In the genomic region with DNA sequence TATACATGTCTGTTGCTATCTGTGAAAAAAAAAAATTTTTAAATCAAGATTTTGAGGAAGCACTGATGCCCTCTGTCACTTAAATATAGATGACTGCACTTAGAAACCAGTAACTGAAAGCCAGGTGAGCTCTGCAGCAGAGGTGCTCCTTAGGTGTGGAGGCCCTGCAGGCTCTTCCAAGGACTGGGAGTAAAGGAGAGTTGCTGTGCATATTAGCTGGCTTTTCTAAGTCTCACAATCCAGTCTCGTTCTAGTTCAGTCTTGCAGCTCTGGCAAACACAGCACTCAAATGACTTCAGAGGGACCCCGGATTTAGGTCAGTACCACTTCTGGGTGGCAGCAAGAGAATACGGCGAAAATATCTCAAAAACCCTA, we compare ENCODE assay signal across 16 cellular contexts.
A peak's percentile ranks its signal among the peaks of the same experiment; 100 is the strongest.
DNase-seq lines count a peak whose midpoint lies in the region; ATAC-seq, FAIRE-seq and TF ChIP-seq lines count a peak whose summit lies in the region.
"Had no signal": no experiment of that assay in that cellular context is flagged by ENCODE, and none has a peak within 500 bp of the region (broad histone marks: within the 10 kb centered on the region; RNA-seq: fewer than 3 reads in every experiment).

No MANE protein-coding gene starts in this region.

- H3K27me3 Mint-ChIP-seq in mesothelial cell of epicardium (ENCODE audit: low read depth) = no peaks in the 10 kb centered on the region
- H3K27me3 Mint-ChIP-seq in naive thymus-derived CD8-positive, alpha-beta T cell = no peaks in the 10 kb centered on the region

- H3K4me3 ChIP-seq in A673 (ENCODE audit: low read depth, low read length, poor library complexity, severe bottlenecking) (peak overlapping the region; percentile 11), HUES48 (ENCODE audit: low read depth, low read length) (no peak overlapping the region), bronchial epithelial cell (ENCODE audit: low read depth, low read length) (no peak overlapping the region)
- H3K4me3 ChIP-seq: lung, right lobe of liver had no signal

- no peaks in the 10 kb centered on the region for H3K9me3 ChIP-seq in A673 (ENCODE audit: low read depth, low read length, poor library complexity, severe bottlenecking)
- H3K9me3 ChIP-seq in HUES48 (ENCODE audit: control insufficient read depth, insufficient read depth, low read length) = no peaks in the 10 kb centered on the region
- H3K9me3 ChIP-seq: right lobe of liver had no signal

- CTCF ChIA-PET in A673 (lab: Charles Lee) = interaction anchor here (0.6 to 1.8 kb wide), 5 partner anchors 10 to 212 kb away, joined by 3 to 13 read pairs (median 5); no protein-coding TSS in a partner anchor

- peak overlapping the region; percentile 49 for H3K9ac ChIP-seq in HUES48 (ENCODE audit: low read depth, low read length)

- POLR2A ChIA-PET in A673 (lab: Charles Lee; ENCODE audit: low non-redundant PET) = interaction anchor here (0.5 to 1.7 kb wide), 8 partner anchors 8 to 158 kb away, joined by 3 to 11 read pairs (median 4); no protein-coding TSS in a partner anchor
- POLR2A ChIA-PET in naive thymus-derived CD8-positive, alpha-beta T cell (lab: Charles Lee) = no interaction called here

- DNase-seq in A673 (ENCODE audit: low spot score) (peak; percentile 26), bronchial epithelial cell (ENCODE audit: low read depth) (peak; percentile 7), mesothelial cell of epicardium (ENCODE audit: low spot score in 2 of 2, unreplicated experiment in 2 of 2) (no peak)
- DNase-seq in naive thymus-derived CD8-positive, alpha-beta T cell = no peak
- DNase-seq in activated CD4-positive, alpha-beta T cell treated with anti-CD3 and anti-CD28 coated beads, Interleukin-2, amount 50 U/mL, for 48 hours = no peak
- DNase-seq: activated CD4-positive, CD25-positive, alpha-beta regulatory T cell treated with anti-CD3 and anti-CD28 coated beads, Interleukin-2, amount 50 U/mL, for 72 hours; CD8-positive, alpha-beta T cell; GOT3; NCI-H146; right lobe of liver; SHP77 had no signal

- peak overlapping the region; percentile 75 for H3K27ac Mint-ChIP-seq in mesothelial cell of epicardium
- H3K27ac Mint-ChIP-seq in naive thymus-derived CD8-positive, alpha-beta T cell = peak overlapping the region in 2 of 10 donors; percentile 16 to 71

- intact Hi-C loops in A673 (cut with micrococcal nuclease; ENCODE audit: unreplicated experiment) = loop anchor here (5.0 kb wide), 1 partner anchor 49 kb away; no protein-coding TSS in a partner anchor

- H3K36me3 ChIP-seq in A673 (ENCODE audit: insufficient read depth, low read length, poor library complexity, severe bottlenecking) (peaks cover 15% of the 10 kb centered on the region), HUES48 (ENCODE audit: control insufficient read depth, insufficient read depth, low read length) (peaks cover 13% of the 10 kb centered on the region), bronchial epithelial cell (ENCODE audit: control insufficient read depth, insufficient read depth, low read length) (no peaks in the 10 kb centered on the region)
- H3K36me3 ChIP-seq: right lobe of liver had no signal

- FAIRE-seq in bronchial epithelial cell (lab: Jason Lieb, UNC) = peak; percentile 28

- BruUV-seq in A673 (replicated peaks; lab: Mats Ljungman, UMichigan) = TSS peak; percentile 97

- no peak for TF ChIP-seq CTCF in A673 (conservative IDR thresholded peaks at IDR 0.05; ENCODE audit: low read depth, low read length)
- no peak for TF ChIP-seq CTCF in bronchial epithelial cell (IDR thresholded peaks at IDR 0.05; ENCODE audit: insufficient read depth, low read length, severe bottlenecking)
- TF ChIP-seq CTCF in mesothelial cell of epicardium (IDR thresholded peaks at IDR 0.05; ENCODE audit: unreplicated experiment) = no peak

- ATAC-seq in GM19324 (IDR thresholded peaks at IDR 0.05; ENCODE audit: low FRiP score, unreplicated experiment) (no peak), HG03159 (IDR thresholded peaks at IDR 0.05; ENCODE audit: unreplicated experiment) (no peak)
- ATAC-seq in naive thymus-derived CD8-positive, alpha-beta T cell = no peak
- ATAC-seq: CD8-positive, alpha-beta T cell; right lobe of liver had no signal

- peaks cover 46% of the 10 kb centered on the region for H3K4me1 ChIP-seq in A673 (ENCODE audit: insufficient read depth, low read length, poor library complexity, severe bottlenecking)
- H3K4me1 ChIP-seq in HUES48 (ENCODE audit: control insufficient read depth, insufficient read depth, low read length) = peaks cover 31% of the 10 kb centered on the region
- H3K4me1 ChIP-seq: right lobe of liver had no signal

- H3K4me3 Mint-ChIP-seq in mesothelial cell of epicardium = no peak overlapping the region
- no peak overlapping the region for H3K4me3 Mint-ChIP-seq in naive thymus-derived CD8-positive, alpha-beta T cell
- H3K4me3 Mint-ChIP-seq: CD8-positive, alpha-beta T cell had no signal

- peaks cover 3% of the 10 kb centered on the region for H3K36me3 Mint-ChIP-seq in mesothelial cell of epicardium
- peaks cover 0 to 25% (median 4%) of the 10 kb centered on the region in 3 donors for H3K36me3 Mint-ChIP-seq in naive thymus-derived CD8-positive, alpha-beta T cell

- H3K27ac ChIP-seq in A673 (ENCODE audit: low read depth, low read length, poor library complexity, severe bottlenecking) (peak overlapping the region; percentile 83), HUES48 (ENCODE audit: low read depth, low read length) (peak overlapping the region; percentile 95)
- H3K27ac ChIP-seq: right lobe of liver had no signal

- H3K4me1 Mint-ChIP-seq in mesothelial cell of epicardium = peaks cover 20% of the 10 kb centered on the region
- H3K4me1 Mint-ChIP-seq in naive thymus-derived CD8-positive, alpha-beta T cell = peaks cover 4 to 33% (median 17%) of the 10 kb centered on the region in 4 donors

- H3K9me3 Mint-ChIP-seq in mesothelial cell of epicardium = no peaks in the 10 kb centered on the region
- H3K9me3 Mint-ChIP-seq in naive thymus-derived CD8-positive, alpha-beta T cell = no peaks in the 10 kb centered on the region
- H3K9me3 Mint-ChIP-seq: CD8-positive, alpha-beta T cell; neural crest cell had no signal

- no peaks in the 10 kb centered on the region for H3K27me3 ChIP-seq in A673 (replicated peaks; ENCODE audit: insufficient read depth, low read depth, low read length, poor library complexity)
- no peaks in the 10 kb centered on the region for H3K27me3 ChIP-seq in HUES48 (ENCODE audit: control insufficient read depth, insufficient read depth, low read length)
- no peaks in the 10 kb centered on the region for H3K27me3 ChIP-seq in bronchial epithelial cell (ENCODE audit: control insufficient read depth, insufficient read depth, low read length)
- H3K27me3 ChIP-seq: right lobe of liver had no signal

Comparison
In these comparisons a context has a peak if more than half of its experiments do, and no peak if none do; other contexts are left out.
1. DNase-seq: peak in A673 (single experiment) and bronchial epithelial cell (single experiment); none in mesothelial cell of epicardium (0 of 2), naive thymus-derived CD8-positive, alpha-beta T cell (0 of 10) and activated CD4-positive, alpha-beta T cell treated with anti-CD3 and anti-CD28 coated beads, Interleukin-2, amount 50 U/mL, for 48 hours (0 of 2).